8 cellular contexts compared by ENCODE assay signal in genomic region chr11:71698961-71699360, GRCh38.
A peak's percentile ranks its signal among the peaks of the same experiment; 100 is the strongest.
DNase-seq lines count a peak whose midpoint lies in the region; TF ChIP-seq lines count a peak whose summit lies in the region.
"Not testable (repeated sequence)": the region's sequence is repeated elsewhere in the genome, so short reads cannot be mapped to it uniquely, and the experiment has no call there.

No MANE protein-coding gene starts in this region.

- not testable (repeated sequence) for H3K9me2 ChIP-seq in hepatocyte (replicated peaks; ENCODE audit: insufficient read depth)

- H3K4me3 ChIP-seq in OCI-LY3 (ENCODE audit: low read length); WERI-Rb-1 (ENCODE audit: low read depth, low read length); hepatocyte: not testable (repeated sequence)

- 72% methylated on average over 2 of the region's 2 CpGs for WGBS in hepatocyte (ENCODE audit: low lambda C conversion rate, missing lambda C conversion rate)

- in situ Hi-C loops in ACHN (cut with HindIII; ENCODE audit: low pct_ligation_motif_present, low pct_unique_long_range_greater_than_20kb, low sequenced_read_pairs): not testable (repeated sequence)

- not testable (repeated sequence) for H3K9me3 ChIP-seq in OCI-LY3 (ENCODE audit: insufficient read depth, low read length); WERI-Rb-1 (ENCODE audit: severe bottlenecking); hepatocyte (ENCODE audit: low read depth)

- H3K4me2 ChIP-seq in OCI-LY3 (ENCODE audit: low read length); hepatocyte: not testable (repeated sequence)

- not testable (repeated sequence) for H4K20me1 ChIP-seq in OCI-LY3 (ENCODE audit: insufficient read depth, low read length); hepatocyte (ENCODE audit: insufficient read depth, poor library complexity, severe bottlenecking)

- H3K79me2 ChIP-seq in OCI-LY3 (ENCODE audit: low read length); hepatocyte: not testable (repeated sequence)

- H3K9ac ChIP-seq in OCI-LY3 (ENCODE audit: low read length): not testable (repeated sequence)

- not testable (repeated sequence) for H2AFZ ChIP-seq in OCI-LY3 (ENCODE audit: low read depth, low read length); hepatocyte

- H3K27me3 ChIP-seq in OCI-LY3 (ENCODE audit: low read depth, low read length); WERI-Rb-1 (ENCODE audit: insufficient read depth, low read depth, severe bottlenecking); hepatocyte: not testable (repeated sequence)

- not testable (repeated sequence) for H3K27me3 Mint-ChIP-seq in progenitor cell of endocrine pancreas

- H3K4me3 Mint-ChIP-seq in progenitor cell of endocrine pancreas (ENCODE audit: low read depth): not testable (repeated sequence)

- DNase-seq in ACHN: peak; percentile 9
- DNase-seq in HuH-7.5 (ENCODE audit: low spot score): peak; percentile 5
- DNase-seq in WERI-Rb-1; progenitor cell of endocrine pancreas (ENCODE audit: low spot score, unreplicated experiment): not testable (repeated sequence)
- DNase-seq in dermis blood vessel endothelial cell: peak; percentile 22
- DNase-seq in hepatocyte (ENCODE audit: low spot score): peak; percentile 17

- H3K36me3 ChIP-seq in OCI-LY3 (replicated peaks; ENCODE audit: low read depth, low read length); WERI-Rb-1; hepatocyte (replicated peaks; ENCODE audit: insufficient read depth, low read depth): not testable (repeated sequence)

- H3K27ac Mint-ChIP-seq in progenitor cell of endocrine pancreas: not testable (repeated sequence)

- peak; percentile 9; the same call in 1 of the 3 replicates for TF ChIP-seq CTCF in GM12872 (IDR thresholded peaks at IDR 0.05; ENCODE audit: insufficient read depth, low read depth, low read length)
- TF ChIP-seq CTCF in OCI-LY3 (IDR thresholded peaks at IDR 0.05; ENCODE audit: low read depth, low read length): peak; percentile 30
- 0 out of 2 replicates have a peak, but pooled peaks have one; percentile 12 for TF ChIP-seq CTCF in WERI-Rb-1 (IDR thresholded peaks at IDR 0.05; ENCODE audit: low read depth, low read length)
- not testable (repeated sequence) for TF ChIP-seq CTCF in hepatocyte (IDR thresholded peaks at IDR 0.05; ENCODE audit: poor library complexity)
- peak; percentile 32 for TF ChIP-seq CTCF in progenitor cell of endocrine pancreas (IDR thresholded peaks at IDR 0.05; ENCODE audit: unreplicated experiment)

- not testable (repeated sequence) for H3K4me1 ChIP-seq in OCI-LY3 (ENCODE audit: low read length); hepatocyte (ENCODE audit: insufficient read depth)

- not testable (repeated sequence) for H3K4me1 Mint-ChIP-seq in progenitor cell of endocrine pancreas (ENCODE audit: low read depth)

- not testable (repeated sequence) for H3K9me3 Mint-ChIP-seq in progenitor cell of endocrine pancreas (ENCODE audit: low read depth)

- H3K27ac ChIP-seq in OCI-LY3 (ENCODE audit: low read length); WERI-Rb-1; hepatocyte: not testable (repeated sequence)

- H3K36me3 Mint-ChIP-seq in progenitor cell of endocrine pancreas (ENCODE audit: insufficient read depth): not testable (repeated sequence)
